9 cellular contexts compared by ENCODE assay signal in genomic region chr9:4680178-4680535, GRCh38. TPM values are rescaled to one million over a fixed set of nuclear protein-coding genes. Genes with fewer than 3 reads are reported as not detected.
DNase-seq lines count a peak whose midpoint lies in the region; ATAC-seq and TF ChIP-seq lines count a peak whose summit lies in the region.
"Had no signal": no experiment of that assay in that cellular context is flagged by ENCODE, and none has a peak within 500 bp of the region (broad histone marks: within the 10 kb centered on the region; RNA-seq: fewer than 3 reads in every experiment).

No MANE protein-coding gene starts in this region.

- peaks cover 23% of the 10 kb centered on the region for H3K4me1 ChIP-seq in CD4-positive, CD25-positive, alpha-beta regulatory T cell (ENCODE audit: control insufficient read depth, insufficient read depth, low read length, poor library complexity, severe bottlenecking)
- H3K4me1 ChIP-seq in muscle layer of duodenum (ENCODE audit: control insufficient read depth in 1 of 2, insufficient read depth in 2 of 2, low read length in 2 of 2) = peaks cover 4 to 22% of the 10 kb centered on the region in 2 donors

- intact Hi-C loops in dorsolateral prefrontal cortex (cut with DNase I) = loop anchor here in 1 of 2 donors (5.0 to 10.0 kb wide), 2 partner anchors 62 to 305 kb away; partner anchors contain the start of genes AK3 and JAK2

- H3K4me3 Mint-ChIP-seq in CD4-positive, CD25-positive, alpha-beta regulatory T cell = no peak overlapping the region

- H3K9me3 Mint-ChIP-seq in CD4-positive, CD25-positive, alpha-beta regulatory T cell = peaks cover 0 to 1% (median 0%) of the 10 kb centered on the region in 7 donors

- no peak for TF ChIP-seq CTCF in dorsolateral prefrontal cortex (IDR thresholded peaks at IDR 0.05 in 54 of 56, conservative IDR thresholded peaks at IDR 0.05 in 2 of 56; ENCODE audit: low read depth in 1 of 56, partially characterized antibody in 56 of 56)

- H3K9me3 ChIP-seq in CD4-positive, CD25-positive, alpha-beta regulatory T cell (ENCODE audit: control insufficient read depth in 2 of 2, low read length in 2 of 2) = no peaks in the 10 kb centered on the region
- no peaks in the 10 kb centered on the region for H3K9me3 ChIP-seq in muscle layer of duodenum (ENCODE audit: control insufficient read depth in 1 of 2, low read length in 2 of 2)

- ATAC-seq in CD4-positive, CD25-positive, alpha-beta regulatory T cell (ENCODE audit: low read depth in 2 of 2) = no peak
- no peak for ATAC-seq in HG02588 (IDR thresholded peaks at IDR 0.05; ENCODE audit: unreplicated experiment)

- peak overlapping the region; percentile 96 for H3K27ac ChIP-seq in CD4-positive, CD25-positive, alpha-beta regulatory T cell (ENCODE audit: insufficient read depth, low read length, poor library complexity, severe bottlenecking)
- H3K27ac ChIP-seq in dorsolateral prefrontal cortex (peak overlapping the region; percentile 88 to 100 (median 97)), muscle layer of duodenum (ENCODE audit: low read length) (peak overlapping the region; percentile 97)

- H3K27me3 Mint-ChIP-seq in CD4-positive, CD25-positive, alpha-beta regulatory T cell = no peaks in the 10 kb centered on the region

- peaks cover 11 to 24% (median 19%) of the 10 kb centered on the region in 4 donors for H3K4me1 Mint-ChIP-seq in CD4-positive, CD25-positive, alpha-beta regulatory T cell

- peaks cover 13% of the 10 kb centered on the region for H3K36me3 Mint-ChIP-seq in CD4-positive, CD25-positive, alpha-beta regulatory T cell

- DNase-seq in CD4-positive, CD25-positive, alpha-beta regulatory T cell = peak in 2 of 3 donors; percentile 22 to 38
- DNase-seq in HT-29 (ENCODE audit: low spot score) (peak; percentile 53), dorsolateral prefrontal cortex (no peak), mesenteric fat pad (ENCODE audit: low spot score) (no peak), kidney tubule cell (ENCODE audit: low spot score) (no peak)
- no peak for DNase-seq in stimulated activated CD4-positive, alpha-beta T cell treated with anti-CD3 and anti-CD28 coated beads, Interleukin-4, amount 100 ng/mL, for 1 hour
- DNase-seq: activated T-cell treated with anti-CD3 and anti-CD28 coated beads, Interleukin-2, amount 50 U/mL, for 1 hour had no signal

- no peaks in the 10 kb centered on the region for H3K27me3 ChIP-seq in CD4-positive, CD25-positive, alpha-beta regulatory T cell (ENCODE audit: control insufficient read depth, insufficient read depth, low read length)
- H3K27me3 ChIP-seq in dorsolateral prefrontal cortex (no peaks in the 10 kb centered on the region), muscle layer of duodenum (ENCODE audit: low read depth, low read length) (no peaks in the 10 kb centered on the region)

- H3K36me3 ChIP-seq in CD4-positive, CD25-positive, alpha-beta regulatory T cell (ENCODE audit: control insufficient read depth, insufficient read depth, low read length) = peaks cover 6% of the 10 kb centered on the region
- peaks cover 0 to 16% of the 10 kb centered on the region in 2 donors for H3K36me3 ChIP-seq in muscle layer of duodenum (ENCODE audit: control insufficient read depth in 1 of 2, insufficient read depth in 2 of 2, low read length in 2 of 2)

- H3K27ac Mint-ChIP-seq in CD4-positive, CD25-positive, alpha-beta regulatory T cell = no peak overlapping the region

- peak overlapping the region; percentile 96 for H3K4me3 ChIP-seq in CD4-positive, CD25-positive, alpha-beta regulatory T cell (ENCODE audit: low read depth, low read length)
- peak overlapping the region; percentile 63 to 99 (median 92) for H3K4me3 ChIP-seq in dorsolateral prefrontal cortex
- peak overlapping the region; percentile 77 to 96 for H3K4me3 ChIP-seq in muscle layer of duodenum (ENCODE audit: low read depth in 1 of 2, low read length in 2 of 2)

RNA-seq across cellular contexts. Expression of gene CDC37L1, which starts 0.8 kb away (rescaled TPM):
- total RNA-seq in CD4-positive, CD25-positive, alpha-beta regulatory T cell = 26.2 TPM
- polyA plus RNA-seq in CD4-positive, CD25-positive, alpha-beta regulatory T cell = 10 to 100 TPM; 14.3 to 27.3 (median 22.6) TPM
- 9.4 and 12.8 TPM in 2 replicates for total RNA-seq in HT-29 (2014; rRNA removed; shearing (Covaris generic))
- total RNA-seq in dorsolateral prefrontal cortex (10 to 100 TPM; 14.4 to 43.2 (median 28.4) TPM), mesenteric fat pad (40.3 TPM)

RNA-seq across cellular contexts. Expression of gene SPATA6L, which starts 13.9 kb away (rescaled TPM):
- total RNA-seq in CD4-positive, CD25-positive, alpha-beta regulatory T cell = 2.5 TPM
- polyA plus RNA-seq in CD4-positive, CD25-positive, alpha-beta regulatory T cell = 1 to 10 TPM in 2 of 4 donors, under 1 TPM in 2; 0.21 to 1.9 (median 0.99) TPM
- total RNA-seq in HT-29 (2014; rRNA removed; shearing (Covaris generic)) = 6.3 and 9.3 TPM in 2 replicates
- total RNA-seq in dorsolateral prefrontal cortex (10 to 100 TPM in 112 of 120 experiments, 1 to 10 TPM in 8; 5.7 to 35.5 (median 14.7) TPM), mesenteric fat pad (5.4 TPM)

RNA-seq across cellular contexts. Expression of gene PLPP6, which starts 18.1 kb away (rescaled TPM):
- 7.3 TPM for total RNA-seq in CD4-positive, CD25-positive, alpha-beta regulatory T cell
- 1 to 10 TPM; 5.0 to 9.6 (median 8.9) TPM for polyA plus RNA-seq in CD4-positive, CD25-positive, alpha-beta regulatory T cell
- total RNA-seq in HT-29 (2014; rRNA removed; shearing (Covaris generic)) = 12.7 and 13.5 TPM in 2 replicates
- total RNA-seq in dorsolateral prefrontal cortex (10 to 100 TPM in 7 of 120 experiments, 1 to 10 TPM in 113; 3.1 to 11.2 (median 6.9) TPM), mesenteric fat pad (5.5 TPM)

Comparison
In these comparisons a context has a peak if more than half of its experiments do, and no peak if none do; other contexts are left out.
1. DNase-seq: peak in CD4-positive, CD25-positive, alpha-beta regulatory T cell (2 of 3) and HT-29 (single experiment); none in dorsolateral prefrontal cortex (0 of 10), mesenteric fat pad (single experiment), kidney tubule cell (single experiment) and stimulated activated CD4-positive, alpha-beta T cell treated with anti-CD3 and anti-CD28 coated beads, Interleukin-4, amount 100 ng/mL, for 1 hour (single experiment).
2. Peak in every context shown above with its lines, with median percentiles within 50 percentile points of each other: H3K27ac ChIP-seq and H3K4me3 ChIP-seq.